In the genomic region with DNA sequence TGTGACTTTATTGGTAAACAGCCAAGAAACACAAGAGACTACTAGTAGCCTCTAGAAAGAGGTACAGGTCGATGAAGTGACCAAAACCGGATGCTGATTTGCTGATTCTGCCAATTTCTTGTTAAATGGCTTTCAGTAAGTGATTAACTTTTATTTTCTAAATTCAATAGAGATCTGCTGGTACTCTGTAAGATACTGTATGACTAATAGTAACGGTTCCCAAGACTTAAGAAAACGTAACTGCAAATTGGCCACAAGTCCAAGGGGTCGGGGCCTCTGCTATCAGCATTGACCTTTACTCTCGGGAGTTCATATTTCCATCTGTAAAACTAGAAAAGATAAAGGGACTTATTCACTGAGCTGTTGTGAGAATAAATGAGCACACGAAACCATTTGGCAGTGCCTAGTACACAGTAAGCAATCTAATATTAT, we compare ENCODE assay signal across 8 cellular contexts. TPM values are rescaled to one million over a fixed set of nuclear protein-coding genes. Genes with fewer than 3 reads are reported as not detected.
DNase-seq lines count a peak whose midpoint lies in the region; ATAC-seq, FAIRE-seq and TF ChIP-seq lines count a peak whose summit lies in the region.

No MANE protein-coding gene starts in this region.

- peaks cover 37% of the 10 kb centered on the region for H3K79me2 ChIP-seq in mesendoderm (ENCODE audit: control insufficient read depth, insufficient read depth, low read length)

- no peaks in the 10 kb centered on the region for H3K9me3 ChIP-seq in SJCRH30 (replicated peaks)
- no peaks in the 10 kb centered on the region for H3K9me3 ChIP-seq in vagina

- H3K4me3 ChIP-seq in SJCRH30 (peak overlapping the region; percentile 87), vagina (no peak overlapping the region), mesendoderm (ENCODE audit: low read length) (no peak overlapping the region)

- H3K4ac ChIP-seq in mesendoderm (ENCODE audit: low read depth, low read length) = no peak overlapping the region

- no peak overlapping the region for H3K9ac ChIP-seq in mesendoderm (ENCODE audit: low read length)

- H3K27ac ChIP-seq in SJCRH30 (no peak overlapping the region), vagina (no peak overlapping the region), mesendoderm (ENCODE audit: low read depth, low read length) (no peak overlapping the region)

- no peak overlapping the region for H4K5ac ChIP-seq in mesendoderm (ENCODE audit: low read length)

- no peak overlapping the region for H3K56ac ChIP-seq in mesendoderm (ENCODE audit: low read length)

- no peak overlapping the region for H2BK15ac ChIP-seq in mesendoderm (replicated peaks; ENCODE audit: low read depth)

- H4K8ac ChIP-seq in mesendoderm (ENCODE audit: low read depth, low read length) = no peak overlapping the region

- ATAC-seq in GM21529 (IDR thresholded peaks at IDR 0.05; ENCODE audit: unreplicated experiment) = peak; percentile 27
- ATAC-seq in activated CD4-positive, CD25-positive, alpha-beta regulatory T cell treated with anti-CD3 and anti-CD28 coated beads, Interleukin-2, amount 50 U/mL, for 24 hours = no peak

- peak; percentile 75 for FAIRE-seq in islet of Langerhans (lab: Jason Lieb, UNC)

- H3K4me2 ChIP-seq in mesendoderm (ENCODE audit: low read length) = no peak overlapping the region

- TF ChIP-seq POLR2A in vagina (IDR thresholded peaks at IDR 0.05) = no peak

- no peak overlapping the region for H2AK5ac ChIP-seq in mesendoderm (ENCODE audit: low read length)

- no CpG with 5 or more reads among the region's 7 CpGs for WGBS in mesendoderm (ENCODE audit: extremely low coverage, insufficient coverage, low lambda C conversion rate)

- no peak overlapping the region for H2BK120ac ChIP-seq in mesendoderm (ENCODE audit: low read depth, low read length)

- H2BK5ac ChIP-seq in mesendoderm (ENCODE audit: low read length) = no peak overlapping the region

- peaks cover 14% of the 10 kb centered on the region for H3K4me1 ChIP-seq in SJCRH30
- H3K4me1 ChIP-seq in vagina = peaks cover 27% of the 10 kb centered on the region
- no peaks in the 10 kb centered on the region for H3K4me1 ChIP-seq in mesendoderm (ENCODE audit: control insufficient read depth, low read depth, low read length)

- peaks cover 4% of the 10 kb centered on the region for H3K79me1 ChIP-seq in mesendoderm (ENCODE audit: low read length)

- intact Hi-C loops in vagina (cut with DNase I) = no loop called here

- TF ChIP-seq CTCF in vagina (IDR thresholded peaks at IDR 0.05) = no peak

- H3K23ac ChIP-seq in mesendoderm (ENCODE audit: low read length) = no peak overlapping the region

- H3K27me3 ChIP-seq in SJCRH30 = no peaks in the 10 kb centered on the region
- no peaks in the 10 kb centered on the region for H3K27me3 ChIP-seq in vagina
- no peaks in the 10 kb centered on the region for H3K27me3 ChIP-seq in mesendoderm (ENCODE audit: insufficient read depth, low read length, poor library complexity)

- peaks cover 15% of the 10 kb centered on the region; the same call in 1 of the 2 replicates for H3K36me3 ChIP-seq in SJCRH30
- H3K36me3 ChIP-seq in vagina = no peaks in the 10 kb centered on the region
- H3K36me3 ChIP-seq in mesendoderm (ENCODE audit: control insufficient read depth, insufficient read depth, low read length) = no peaks in the 10 kb centered on the region

- H3K18ac ChIP-seq in mesendoderm (ENCODE audit: low read length) = no peak overlapping the region

- DNase-seq in AG08396 (ENCODE audit: low spot score) (peak; percentile 8), SJCRH30 (no peak), vagina (ENCODE audit: extremely low spot score in 2 of 2) (no peak), DMS 273 treated with DMSO at 0.1 percent for 48 hours (lab: John Stamatoyannopoulos, UW) (no peak), mesendoderm (no peak)

RNA-seq across cellular contexts. Expression of a gene that starts 1.4 kb away (rescaled TPM):
- total RNA-seq in SJCRH30 (2014; rRNA removed; shearing (Covaris generic)) = 97.4 and 114 TPM in 2 replicates
- 36.1 TPM for total RNA-seq in vagina
- polyA plus RNA-seq in mesendoderm (2013, experiment 1 of 2) = 63.7 TPM
- 66.9 TPM for polyA plus RNA-seq in mesendoderm (2013, experiment 2 of 2)
